1 cellular context compared by ENCODE assay signal in genomic region chr2:239522740-239523119, GRCh38.
TF ChIP-seq lines count a peak whose summit lies in the region.

No MANE protein-coding gene starts in this region.

TF ChIP-seq in HepG2, 621 proteins besides CTCF, POLR2A, EP300 and RAD21 (continued from another document):
- TF ChIP-seq CREB1 (IDR thresholded peaks at IDR 0.05) (peak; percentile 89), CREB1 (CRISPR knock-in tag; IDR thresholded peaks at IDR 0.05) (no peak), HIVEP1 (CRISPR knock-in tag; IDR thresholded peaks at IDR 0.05) (no peak), MNT (IDR thresholded peaks at IDR 0.05) (peak; percentile 95), MTF2 (CRISPR knock-in tag; IDR thresholded peaks at IDR 0.05; ENCODE audit: borderline replicate concordance) (no peak), HNF4G (IDR thresholded peaks at IDR 0.05; ENCODE audit: borderline replicate concordance, low read depth, low read length) (no peak), HNF4G (CRISPR knock-in tag; IDR thresholded peaks at IDR 0.05; ENCODE audit: borderline replicate concordance, low read depth) (no peak), USF2 (IDR thresholded peaks at IDR 0.05; ENCODE audit: low read depth, low read length) (peak; percentile 60), USF2 (CRISPR knock-in tag; IDR thresholded peaks at IDR 0.05; ENCODE audit: borderline replicate concordance) (no peak)
